8 cellular contexts compared by ENCODE assay signal in the genomic region with DNA sequence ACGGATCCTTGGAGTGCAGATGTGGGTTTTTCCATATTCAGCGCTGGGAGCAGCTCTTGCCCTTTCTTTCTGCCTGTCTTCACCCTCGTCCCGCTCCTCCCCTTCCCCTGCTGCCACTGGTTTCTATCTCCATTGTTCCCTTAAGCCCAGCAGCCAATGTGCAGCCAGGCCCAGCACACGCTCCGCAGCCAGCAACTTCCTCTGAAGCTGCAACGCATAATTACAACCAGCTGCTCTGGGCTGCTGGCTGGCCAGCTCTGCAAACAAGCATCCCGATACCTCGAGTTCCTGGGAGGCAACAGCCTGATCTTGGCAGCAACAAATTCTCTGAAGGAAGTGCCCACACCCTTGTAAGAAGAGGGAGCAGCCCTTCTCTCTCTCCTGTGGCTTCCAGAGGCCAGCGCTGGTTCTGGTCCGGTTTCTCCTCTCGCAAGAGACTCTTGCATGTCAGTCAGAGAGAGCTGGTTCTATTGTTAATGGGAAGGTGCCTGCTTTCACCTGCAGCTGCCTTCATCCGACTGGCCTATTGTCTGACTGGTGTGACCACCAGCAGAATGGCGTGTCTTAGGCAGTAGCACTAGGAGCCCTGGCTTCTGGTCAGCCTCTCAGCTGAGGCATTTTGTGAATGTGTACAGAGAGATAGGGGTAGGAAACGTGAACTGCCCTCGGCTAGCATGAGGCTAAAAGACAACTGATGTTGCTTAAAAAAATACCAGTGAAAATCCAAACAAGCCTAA.
DNase-seq lines count a peak whose midpoint lies in the region; ATAC-seq and TF ChIP-seq lines count a peak whose summit lies in the region.

No MANE protein-coding gene starts in this region.

- peak; percentile 70 to 74 for DNase-seq in AML-193 (lab: John Stamatoyannopoulos, UW)
- peak; percentile 88 for DNase-seq in MV-4-11 (lab: John Stamatoyannopoulos, UW)
- peak; percentile 97 for DNase-seq in SK-N-DZ (ENCODE audit: low spot score)
- peak; percentile 98 for DNase-seq in fibroblast of peridontal ligament (ENCODE audit: extremely low read depth)
- peak; percentile 65 for DNase-seq in nephron progenitor cell
- DNase-seq in activated naive CD4-positive, alpha-beta T cell treated with anti-CD3 and anti-CD28 coated beads for 36 hours: no peak
- no peak for DNase-seq in activated CD4-positive, alpha-beta T cell treated with anti-CD3 and anti-CD28 coated beads for 36 hours

- TF ChIP-seq CTCF in nephron progenitor cell (IDR thresholded peaks at IDR 0.05): no peak

- no peaks in the 10 kb centered on the region for H3K27me3 Mint-ChIP-seq in nephron progenitor cell (ENCODE audit: low read depth, poor library complexity)
- peaks cover 8% of the 10 kb centered on the region for H3K27me3 Mint-ChIP-seq in activated naive CD4-positive, alpha-beta T cell treated with anti-CD3 and anti-CD28 coated beads for 36 hours (ENCODE audit: low read depth)
- H3K27me3 Mint-ChIP-seq in activated CD4-positive, alpha-beta T cell treated with anti-CD3 and anti-CD28 coated beads for 36 hours: no peaks in the 10 kb centered on the region

- H3K4me1 Mint-ChIP-seq in nephron progenitor cell: peaks cover 91% of the 10 kb centered on the region
- H3K4me1 Mint-ChIP-seq in activated naive CD4-positive, alpha-beta T cell treated with anti-CD3 and anti-CD28 coated beads for 36 hours (ENCODE audit: low read depth): peaks cover 19% of the 10 kb centered on the region
- peaks cover 26% of the 10 kb centered on the region for H3K4me1 Mint-ChIP-seq in activated CD4-positive, alpha-beta T cell treated with anti-CD3 and anti-CD28 coated beads for 36 hours

- no peaks in the 10 kb centered on the region for H3K36me3 Mint-ChIP-seq in nephron progenitor cell (ENCODE audit: low read depth)
- H3K36me3 Mint-ChIP-seq in activated naive CD4-positive, alpha-beta T cell treated with anti-CD3 and anti-CD28 coated beads for 36 hours (ENCODE audit: low read depth): no peaks in the 10 kb centered on the region
- H3K36me3 Mint-ChIP-seq in activated CD4-positive, alpha-beta T cell treated with anti-CD3 and anti-CD28 coated beads for 36 hours (ENCODE audit: low read depth): no peaks in the 10 kb centered on the region

- H3K4me3 Mint-ChIP-seq in nephron progenitor cell: peak overlapping the region; percentile 66
- H3K4me3 Mint-ChIP-seq in activated naive CD4-positive, alpha-beta T cell treated with anti-CD3 and anti-CD28 coated beads for 36 hours: no peak overlapping the region
- no peak overlapping the region for H3K4me3 Mint-ChIP-seq in activated CD4-positive, alpha-beta T cell treated with anti-CD3 and anti-CD28 coated beads for 36 hours

- H3K9me3 Mint-ChIP-seq in nephron progenitor cell: no peaks in the 10 kb centered on the region
- H3K9me3 Mint-ChIP-seq in activated naive CD4-positive, alpha-beta T cell treated with anti-CD3 and anti-CD28 coated beads for 36 hours: no peaks in the 10 kb centered on the region
- no peaks in the 10 kb centered on the region for H3K9me3 Mint-ChIP-seq in activated CD4-positive, alpha-beta T cell treated with anti-CD3 and anti-CD28 coated beads for 36 hours (ENCODE audit: low read depth)

- intact Hi-C loops in activated naive CD4-positive, alpha-beta T cell treated with anti-CD3 and anti-CD28 coated beads for 36 hours (cut with micrococcal nuclease): no loop called here
- intact Hi-C loops in activated CD4-positive, alpha-beta T cell treated with anti-CD3 and anti-CD28 coated beads for 36 hours (cut with DNase I, micrococcal nuclease): no loop called here

- no peak for ATAC-seq in GM19328 (IDR thresholded peaks at IDR 0.05; ENCODE audit: unreplicated experiment)
- ATAC-seq in activated CD4-positive, alpha-beta T cell treated with anti-CD3 and anti-CD28 coated beads for 36 hours: no peak

- CTCF ChIA-PET in activated naive CD4-positive, alpha-beta T cell treated with anti-CD3 and anti-CD28 coated beads for 36 hours (lab: Charles Lee): interaction anchor here (2.2 kb wide), 1 partner anchor 16 kb away, joined by 9 read pairs; no protein-coding TSS in a partner anchor
- CTCF ChIA-PET in activated CD4-positive, alpha-beta T cell treated with anti-CD3 and anti-CD28 coated beads for 36 hours (lab: Charles Lee): interaction anchor here (0.7 to 1.0 kb wide), 3 partner anchors 16 to 439 kb away, joined by 3 to 4 read pairs (median 3); no protein-coding TSS in a partner anchor

- POLR2A ChIA-PET in activated CD4-positive, alpha-beta T cell treated with anti-CD3 and anti-CD28 coated beads for 36 hours (lab: Charles Lee): no interaction called here

- peak overlapping the region; percentile 99 for H3K27ac Mint-ChIP-seq in nephron progenitor cell
- no peak overlapping the region for H3K27ac Mint-ChIP-seq in activated naive CD4-positive, alpha-beta T cell treated with anti-CD3 and anti-CD28 coated beads for 36 hours
- H3K27ac Mint-ChIP-seq in activated CD4-positive, alpha-beta T cell treated with anti-CD3 and anti-CD28 coated beads for 36 hours: no peak overlapping the region

Comparison
In these comparisons a context has a peak if more than half of its experiments do, and no peak if none do; other contexts are left out.
1. DNase-seq: peak in AML-193 (2 of 2), MV-4-11 (single experiment), SK-N-DZ (single experiment), fibroblast of peridontal ligament (single experiment) and nephron progenitor cell (single experiment); none in activated naive CD4-positive, alpha-beta T cell treated with anti-CD3 and anti-CD28 coated beads for 36 hours (single experiment) and activated CD4-positive, alpha-beta T cell treated with anti-CD3 and anti-CD28 coated beads for 36 hours (single experiment).